In genomic region chr3:46825450-46825849, GRCh38 we compare ENCODE assay signal across 1 cellular context.
A peak's percentile ranks its signal among the peaks of the same experiment; 100 is the strongest.
TF ChIP-seq lines count a peak whose summit lies in the region.

No MANE protein-coding gene starts in this region.

TF ChIP-seq in K562, 482 proteins besides CTCF, POLR2A, EP300 and RAD21:
- TF ChIP-seq RAD51 (IDR thresholded peaks at IDR 0.05; ENCODE audit: borderline replicate concordance, low read depth) (no peak), ATF4 (CRISPR knock-in tag; IDR thresholded peaks at IDR 0.05) (no peak), ZNF3 (CRISPR knock-in tag; IDR thresholded peaks at IDR 0.05) (no peak), RCOR1 (IDR thresholded peaks at IDR 0.05; ENCODE audit: borderline replicate concordance in 1 of 2, low read depth in 2 of 2, low read length in 2 of 2) (peak in 1 of 2 experiments; percentile 33; a peak in 1 of 4 replicates), PTBP1 (IDR thresholded peaks at IDR 0.05; ENCODE audit: low read depth, low read length) (no peak), ARID3A (IDR thresholded peaks at IDR 0.05; ENCODE audit: borderline replicate concordance, low read depth, low read length) (no peak), ZC3H8 (IDR thresholded peaks at IDR 0.05) (no peak), TAL1 (IDR thresholded peaks at IDR 0.05) (0 out of 2 replicates have a peak, but pooled peaks have one; percentile 9)
- TF ChIP-seq, protein P1, sequence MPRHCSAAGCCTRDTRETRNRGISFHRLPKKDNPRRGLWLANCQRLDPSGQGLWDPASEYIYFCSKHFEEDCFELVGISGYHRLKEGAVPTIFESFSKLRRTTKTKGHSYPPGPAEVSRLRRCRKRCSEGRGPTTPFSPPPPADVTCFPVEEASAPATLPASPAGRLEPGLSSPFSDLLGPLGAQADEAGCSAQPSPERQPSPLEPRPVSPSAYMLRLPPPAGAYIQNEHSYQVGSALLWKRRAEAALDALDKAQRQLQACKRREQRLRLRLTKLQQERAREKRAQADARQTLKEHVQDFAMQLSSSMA (CRISPR knock-in tag; IDR thresholded peaks at IDR 0.05) = no peak
- TF ChIP-seq, protein P2, sequence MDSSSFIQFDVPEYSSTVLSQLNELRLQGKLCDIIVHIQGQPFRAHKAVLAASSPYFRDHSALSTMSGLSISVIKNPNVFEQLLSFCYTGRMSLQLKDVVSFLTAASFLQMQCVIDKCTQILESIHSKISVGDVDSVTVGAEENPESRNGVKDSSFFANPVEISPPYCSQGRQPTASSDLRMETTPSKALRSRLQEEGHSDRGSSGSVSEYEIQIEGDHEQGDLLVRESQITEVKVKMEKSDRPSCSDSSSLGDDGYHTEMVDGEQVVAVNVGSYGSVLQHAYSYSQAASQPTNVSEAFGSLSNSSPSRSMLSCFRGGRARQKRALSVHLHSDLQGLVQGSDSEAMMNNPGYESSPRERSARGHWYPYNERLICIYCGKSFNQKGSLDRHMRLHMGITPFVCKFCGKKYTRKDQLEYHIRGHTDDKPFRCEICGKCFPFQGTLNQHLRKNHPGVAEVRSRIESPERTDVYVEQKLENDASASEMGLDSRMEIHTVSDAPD (CRISPR knock-in tag; IDR thresholded peaks at IDR 0.05) = no peak
